ENCODE assay signal across 20 cellular contexts in genomic region chr3:64541803-64542202, GRCh38.
A peak's percentile ranks its signal among the peaks of the same experiment; 100 is the strongest.
DNase-seq lines count a peak whose midpoint lies in the region; ATAC-seq and TF ChIP-seq lines count a peak whose summit lies in the region.
"Had no signal": no experiment of that assay in that cellular context is flagged by ENCODE, and none has a peak within 500 bp of the region (broad histone marks: within the 10 kb centered on the region; RNA-seq: fewer than 3 reads in every experiment).

No MANE protein-coding gene starts in this region.

- no peaks in the 10 kb centered on the region for H3K4me1 ChIP-seq in A673 (ENCODE audit: insufficient read depth, low read length, poor library complexity, severe bottlenecking)
- H3K4me1 ChIP-seq: BLaER1 treated with 17β-estradiol and CSF1 and Interleukin-3, amounts not matched to agents 10 nM and 100 nM had no signal

- no peak for TF ChIP-seq CTCF in A673 (conservative IDR thresholded peaks at IDR 0.05; ENCODE audit: low read depth, low read length)

- CTCF ChIA-PET in A673 (lab: Charles Lee), result no interaction called here

- ATAC-seq in GM19035 (IDR thresholded peaks at IDR 0.05; ENCODE audit: unreplicated experiment), result no peak
- ATAC-seq: CD8-positive, alpha-beta T cell; GM12878; HCT116; HepG2 had no signal

- BruUV-seq in A673 (replicated peaks; lab: Mats Ljungman, UMichigan), result no TSS peak

- DNase-seq in HK-2 (ENCODE audit: unreplicated experiment), result peak; percentile 63
- DNase-seq in amniotic epithelial cell (ENCODE audit: low read depth), result peak; percentile 35
- DNase-seq in glomerular visceral epithelial cell (ENCODE audit: extremely low spot score), result peak; percentile 49
- DNase-seq in left kidney (ENCODE audit: low read depth, low spot score), result peak; percentile 21
- no peak for DNase-seq in 8988T
- DNase-seq in A673 (ENCODE audit: low spot score), result no peak
- DNase-seq: Calu3; CD8-positive, alpha-beta T cell; DND-41; EL; GOT3; H7; HFFc6; KG1 had no signal

- no peaks in the 10 kb centered on the region for H3K9me3 ChIP-seq in A673 (ENCODE audit: low read depth, low read length, poor library complexity, severe bottlenecking)

- H3K27me3 ChIP-seq in A673 (replicated peaks; ENCODE audit: insufficient read depth, low read depth, low read length, poor library complexity), result no peaks in the 10 kb centered on the region
- H3K27me3 ChIP-seq: BLaER1 treated with 17β-estradiol and CSF1 and Interleukin-3, amounts not matched to agents 10 nM and 100 nM had no signal

- H3K36me3 ChIP-seq in A673 (ENCODE audit: insufficient read depth, low read length, poor library complexity, severe bottlenecking), result no peaks in the 10 kb centered on the region
- H3K36me3 ChIP-seq: BLaER1 treated with 17β-estradiol and CSF1 and Interleukin-3, amounts not matched to agents 10 nM and 100 nM had no signal

- no peak overlapping the region for H3K4me3 ChIP-seq in A673 (ENCODE audit: low read depth, low read length, poor library complexity, severe bottlenecking)
- H3K4me3 ChIP-seq: BLaER1 treated with 17β-estradiol and CSF1 and Interleukin-3, amounts not matched to agents 10 nM and 100 nM; GM12878 had no signal

- POLR2A ChIA-PET in A673 (lab: Charles Lee; ENCODE audit: low non-redundant PET), result no interaction called here

- H3K27ac ChIP-seq in A673 (ENCODE audit: low read depth, low read length, poor library complexity, severe bottlenecking), result no peak overlapping the region
- H3K27ac ChIP-seq: 22Rv1; BLaER1 treated with 17β-estradiol and CSF1 and Interleukin-3, amounts not matched to agents 10 nM and 100 nM had no signal

- intact Hi-C loops in A673 (cut with micrococcal nuclease; ENCODE audit: unreplicated experiment), result no loop called here

Comparison
In these comparisons a context has a peak if more than half of its experiments do, and no peak if none do; other contexts are left out.
1. DNase-seq: peak in HK-2 (single experiment), amniotic epithelial cell (single experiment), glomerular visceral epithelial cell (single experiment) and left kidney (single experiment); none in 8988T (single experiment) and A673 (single experiment).